In the genomic region with DNA sequence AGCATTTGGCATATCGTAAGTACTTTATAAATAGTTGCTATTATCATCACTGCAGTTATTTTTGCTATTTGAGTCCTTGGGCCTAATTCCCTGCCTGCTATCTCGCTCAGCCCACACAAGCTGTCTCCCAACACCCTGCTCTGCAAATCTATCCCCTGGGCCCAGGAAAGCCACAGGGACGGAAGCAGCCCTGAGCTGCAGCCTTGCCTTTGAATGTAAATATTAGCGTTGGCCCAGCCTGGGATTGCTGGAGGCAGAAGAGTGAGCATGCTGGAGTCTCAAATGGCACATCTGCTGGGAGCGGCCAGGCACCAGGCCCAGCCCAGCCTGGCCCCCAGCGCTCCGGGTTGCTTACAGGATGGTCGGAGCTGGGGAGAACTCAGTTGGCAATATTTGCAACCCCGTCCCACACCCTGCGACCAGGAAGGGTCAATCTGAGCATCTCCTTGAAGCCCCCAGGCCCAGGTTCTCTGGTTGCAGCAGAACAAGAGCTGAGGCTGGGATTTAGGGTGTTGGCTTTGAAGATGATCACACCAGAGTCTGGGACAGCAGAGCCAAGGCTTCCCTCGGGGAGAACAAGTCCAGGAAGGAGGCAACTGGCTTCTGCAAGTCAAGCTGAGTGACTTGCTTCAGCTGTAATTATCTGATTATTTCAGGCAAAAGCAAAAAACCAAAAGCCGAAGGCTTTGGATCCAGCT, we compare ENCODE assay signal across 16 cellular contexts.
A peak's percentile ranks its signal among the peaks of the same experiment; 100 is the strongest.
DNase-seq lines count a peak whose midpoint lies in the region; ATAC-seq and TF ChIP-seq lines count a peak whose summit lies in the region.
"Had no signal": no experiment of that assay in that cellular context is flagged by ENCODE, and none has a peak within 500 bp of the region (broad histone marks: within the 10 kb centered on the region; RNA-seq: fewer than 3 reads in every experiment).

No MANE protein-coding gene starts in this region.

- DNase-seq in NCI-H2081 (lab: John Stamatoyannopoulos, UW), result peak; percentile 40 to 75
- no peak for DNase-seq in NCI-H2081 treated with DMSO at 0.1 percent for 48 hours (lab: John Stamatoyannopoulos, UW)
- DNase-seq in chondrocyte (ENCODE audit: low spot score), result no peak
- peak; percentile 53 for DNase-seq in left lobe of liver (ENCODE audit: low spot score)
- no peak for DNase-seq in tibial artery
- no peak for DNase-seq in activated CD4-positive, alpha-beta T cell treated with anti-CD3 and anti-CD28 coated beads for 48 hours
- DNase-seq in putamen (ENCODE audit: low spot score), result no peak
- DNase-seq: activated T-cell treated with anti-CD3 and anti-CD28 coated beads, Interleukin-2, amount 50 U/mL, for 4 hours; effector CD8-positive, alpha-beta T cell; glutamatergic neuron; NCI-H1694 treated with DMSO at 0.1 percent for 48 hours; stimulated activated CD4-positive, alpha-beta T cell treated with anti-CD3 and anti-CD28 coated beads, Interleukin-12 subunit alpha, Interleukin-12 subunit beta, amount 100 ng/mL, for 4 hours; SW 1271 had no signal

- peak overlapping the region; percentile 90 for H3K27ac Mint-ChIP-seq in chondrocyte (ENCODE audit: unreplicated experiment)

- H3K9me3 ChIP-seq in tibial artery, result no peaks in the 10 kb centered on the region
- H3K9me3 ChIP-seq: neutrophil, tibial nerve had no signal

- H3K27ac ChIP-seq in tibial artery, result peak overlapping the region; percentile 2 to 19
- H3K27ac ChIP-seq: neutrophil, tibial nerve had no signal

- peak; percentile 67 for ATAC-seq in left lobe of liver
- ATAC-seq in GM19395 (IDR thresholded peaks at IDR 0.05; ENCODE audit: unreplicated experiment), result no peak
- ATAC-seq: activated T-cell treated with anti-CD3 and anti-CD28 coated beads, Interleukin-2, amount 50 U/mL, for 4 hours had no signal

- intact Hi-C loops in tibial artery (cut with DNase I; ENCODE audit: low total_unique reads), result no loop called here

- TF ChIP-seq CTCF in chondrocyte (IDR thresholded peaks at IDR 0.05) (no peak), tibial artery (IDR thresholded peaks at IDR 0.05) (no peak)

- H3K9me3 Mint-ChIP-seq in chondrocyte (ENCODE audit: low read depth), result no peaks in the 10 kb centered on the region
- H3K9me3 Mint-ChIP-seq: activated T-cell treated with anti-CD3 and anti-CD28 coated beads, Interleukin-2, amount 50 U/mL, for 4 hours had no signal

- H3K4me1 ChIP-seq in tibial artery, result peaks cover 0 to 29% (median 27%) of the 10 kb centered on the region in 4 donors

- H3K36me3 ChIP-seq in tibial artery, result no peaks in the 10 kb centered on the region
- H3K36me3 ChIP-seq: neutrophil, tibial nerve had no signal

- H3K27me3 Mint-ChIP-seq in chondrocyte (ENCODE audit: low read depth), result peaks cover 14% of the 10 kb centered on the region

- no peaks in the 10 kb centered on the region for H3K36me3 Mint-ChIP-seq in chondrocyte (ENCODE audit: low read depth)

- H3K4me3 ChIP-seq in tibial artery, result no peak overlapping the region
- H3K4me3 ChIP-seq: tibial nerve had no signal

- H3K4me1 Mint-ChIP-seq in chondrocyte (ENCODE audit: low read depth), result peaks cover 37% of the 10 kb centered on the region

- H3K27me3 ChIP-seq in tibial artery, result no peaks in the 10 kb centered on the region
- H3K27me3 ChIP-seq: neutrophil, tibial nerve had no signal

- no peak overlapping the region for H3K4me3 Mint-ChIP-seq in chondrocyte (ENCODE audit: unreplicated experiment)
- H3K4me3 Mint-ChIP-seq: activated T-cell treated with anti-CD3 and anti-CD28 coated beads, Interleukin-2, amount 50 U/mL, for 4 hours had no signal

Comparison
In these comparisons a context has a peak if more than half of its experiments do, and no peak if none do; other contexts are left out.
1. DNase-seq: peak in NCI-H2081 (2 of 2) and left lobe of liver (single experiment); none in NCI-H2081 treated with DMSO at 0.1 percent for 48 hours (single experiment), chondrocyte (single experiment), tibial artery (0 of 2), activated CD4-positive, alpha-beta T cell treated with anti-CD3 and anti-CD28 coated beads for 48 hours (single experiment) and putamen (single experiment).